In genomic region chr9:137578518-137579258, GRCh38 we compare ENCODE assay signal across 1 cellular context.
TF ChIP-seq lines count a peak whose summit lies in the region.

TSS of gene DPH7 (minus strand) at chr9:137578925. CDS start at chr9:137578777, 148 bp downstream.

TF ChIP-seq in K562, 482 proteins besides CTCF, POLR2A, EP300 and RAD21 (continued from another document and continues in another):
- TF ChIP-seq TEAD2 (tag; IDR thresholded peaks at IDR 0.05) (no peak), NCOA4 (IDR thresholded peaks at IDR 0.05; ENCODE audit: partially characterized antibody) (no peak), PHF8 (IDR thresholded peaks at IDR 0.05; ENCODE audit: borderline replicate concordance, low read length) (peak; percentile 86; the same call in 1 of the 2 replicates), RAD51 (IDR thresholded peaks at IDR 0.05; ENCODE audit: borderline replicate concordance, low read depth) (no peak), FUS (optimal IDR thresholded peaks at IDR 0.05; ENCODE audit: low read depth, low read length) (no peak), THRA (IDR thresholded peaks at IDR 0.05) (no peak), CTCFL (IDR thresholded peaks at IDR 0.05; ENCODE audit: borderline replicate concordance, insufficient read depth, low read depth, low read length, poor library complexity, severe bottlenecking) (peak; percentile 99), RBM17 (IDR thresholded peaks at IDR 0.05; ENCODE audit: borderline replicate concordance, low read depth, low read length) (no peak), MGA (IDR thresholded peaks at IDR 0.05) (peak; percentile 52; the same call in 1 of the 2 replicates), MAZ (CRISPR knock-in tag; conservative IDR thresholded peaks at IDR 0.05 in 1 of 2, IDR thresholded peaks at IDR 0.05 in 1 of 2) (peak; percentile 81 to 91), ZC3H4 (CRISPR knock-in tag; IDR thresholded peaks at IDR 0.05; ENCODE audit: borderline replicate concordance) (no peak), ATF7 (IDR thresholded peaks at IDR 0.05) (peak; percentile 89), CHCHD3 (CRISPR knock-in tag; IDR thresholded peaks at IDR 0.05) (no peak), CBX5 (IDR thresholded peaks at IDR 0.05; ENCODE audit: borderline replicate concordance, low read depth) (peak; percentile 50; the same call in 1 of the 2 replicates), YBX1 (IDR thresholded peaks at IDR 0.05) (no peak), CCAR2 (IDR thresholded peaks at IDR 0.05; ENCODE audit: low read depth, low read length) (no peak), RFX7 (CRISPR knock-in tag; IDR thresholded peaks at IDR 0.05) (no peak), BCL6 (CRISPR knock-in tag; IDR thresholded peaks at IDR 0.05) (0 out of 2 replicates have a peak, but pooled peaks have one; percentile 9), GATAD2B (IDR thresholded peaks at IDR 0.05; ENCODE audit: borderline replicate concordance) (peak; percentile 89), ZNF239 (CRISPR knock-in tag; IDR thresholded peaks at IDR 0.05) (peak; percentile 43; the same call in 1 of the 2 replicates), XRCC3 (IDR thresholded peaks at IDR 0.05) (no peak), RERE (CRISPR knock-in tag; IDR thresholded peaks at IDR 0.05; ENCODE audit: borderline replicate concordance) (no peak), POLR2AphosphoS5 (IDR thresholded peaks at IDR 0.05; ENCODE audit: control insufficient read depth, insufficient read depth, low read depth, low read length) (peak; percentile 60), ZNF316 (IDR thresholded peaks at IDR 0.05) (peak; percentile 72), DPF2 (IDR thresholded peaks at IDR 0.05) (no peak), KLF6 (CRISPR knock-in tag; IDR thresholded peaks at IDR 0.05; ENCODE audit: borderline replicate concordance) (no peak), ZNF785 (CRISPR knock-in tag; IDR thresholded peaks at IDR 0.05) (no peak), ZNF668 (CRISPR knock-in tag; IDR thresholded peaks at IDR 0.05) (no peak), KDM4B (IDR thresholded peaks at IDR 0.05; ENCODE audit: borderline replicate concordance in 2 of 2, low read depth in 1 of 2) (peak in 1 of 2 experiments; percentile 98; a peak in 2 of 4 replicates), UBTF (IDR thresholded peaks at IDR 0.05; ENCODE audit: borderline replicate concordance in 1 of 2, low read depth in 2 of 2, low read length in 2 of 2) (peak; percentile 86 to 95; a peak in 3 of 4 replicates), RBM22 (IDR thresholded peaks at IDR 0.05; ENCODE audit: low read depth, low read length, poor library complexity, severe bottlenecking) (no peak), SETDB1 (IDR thresholded peaks at IDR 0.05; ENCODE audit: low read length) (no peak), HMGN3 (IDR thresholded peaks at IDR 0.05; ENCODE audit: borderline replicate concordance, extremely low read depth, insufficient read length, low read depth, low read length) (peak; percentile 91), NFIX (CRISPR knock-in tag; IDR thresholded peaks at IDR 0.05; ENCODE audit: low read depth) (no peak), DIDO1 (tag; IDR thresholded peaks at IDR 0.05; ENCODE audit: low read depth) (peak; percentile 43; the same call in 1 of the 2 replicates), BRF1 (IDR thresholded peaks at IDR 0.05; ENCODE audit: borderline replicate concordance, extremely low read depth, insufficient read length) (no peak), XRCC5 (IDR thresholded peaks at IDR 0.05; ENCODE audit: low read depth, low read length) (peak; percentile 98), HNRNPLL (IDR thresholded peaks at IDR 0.05; ENCODE audit: low read depth, low read length, poor library complexity, severe bottlenecking) (peak; percentile 55), MAFF (IDR thresholded peaks at IDR 0.05; ENCODE audit: low read length) (no peak), KDM5B (IDR thresholded peaks at IDR 0.05; ENCODE audit: insufficient replicate concordance, low read depth, low read length) (peak; percentile 68), HEY1 (CRISPR knock-in tag; IDR thresholded peaks at IDR 0.05; ENCODE audit: borderline replicate concordance) (no peak)
